Comparison of ENCODE assay signal across 13 cellular contexts in genomic region chr12:58309806-58310205, GRCh38.
A peak's percentile ranks its signal among the peaks of the same experiment; 100 is the strongest.
DNase-seq lines count a peak whose midpoint lies in the region; ATAC-seq and TF ChIP-seq lines count a peak whose summit lies in the region.
"Had no signal": no experiment of that assay in that cellular context is flagged by ENCODE, and none has a peak within 500 bp of the region (broad histone marks: within the 10 kb centered on the region; RNA-seq: fewer than 3 reads in every experiment).

No MANE protein-coding gene starts in this region.

- POLR2A ChIA-PET in PC-3 (lab: Charles Lee; ENCODE audit: unreplicated experiment) (no interaction called here), HEK293T (lab: Yijun Ruan, JAX) (no interaction called here), T-cell (lab: Charles Lee) (no interaction called here)

- intact Hi-C loops in PC-3 (cut with micrococcal nuclease) = no loop called here

- no peak overlapping the region for H3K4me3 ChIP-seq in PC-3 (ENCODE audit: low read length)
- H3K4me3 ChIP-seq in hepatocyte = no peak overlapping the region
- H3K4me3 ChIP-seq: upper lobe of left lung had no signal

- in situ Hi-C loops in ACHN (cut with HindIII; ENCODE audit: low pct_ligation_motif_present, low pct_unique_long_range_greater_than_20kb, low sequenced_read_pairs) = no loop called here

- peak overlapping the region; percentile 94 for H3K27ac ChIP-seq in PC-3 (ENCODE audit: low read length)
- peak overlapping the region; percentile 27 for H3K27ac ChIP-seq in hepatocyte
- H3K27ac ChIP-seq: upper lobe of left lung had no signal

- H3K36me3 Mint-ChIP-seq in T-cell = no peaks in the 10 kb centered on the region

- no peaks in the 10 kb centered on the region for H4K20me1 ChIP-seq in PC-3 (ENCODE audit: low read length)
- no peaks in the 10 kb centered on the region for H4K20me1 ChIP-seq in hepatocyte (ENCODE audit: insufficient read depth, poor library complexity, severe bottlenecking)

- no peaks in the 10 kb centered on the region for H3K36me3 ChIP-seq in PC-3 (ENCODE audit: low read depth, low read length)
- H3K36me3 ChIP-seq in hepatocyte (replicated peaks; ENCODE audit: insufficient read depth, low read depth) = no peaks in the 10 kb centered on the region
- H3K36me3 ChIP-seq: upper lobe of left lung had no signal

- peaks cover 43% of the 10 kb centered on the region for H3K4me1 ChIP-seq in PC-3 (ENCODE audit: insufficient read depth, low read length)
- H3K4me1 ChIP-seq in hepatocyte (ENCODE audit: insufficient read depth) = peaks cover 6% of the 10 kb centered on the region
- H3K4me1 ChIP-seq: upper lobe of left lung had no signal

- H3K27ac Mint-ChIP-seq in T-cell = no peak overlapping the region
- H3K27ac Mint-ChIP-seq: activated CD4-positive, alpha-beta T cell treated with anti-CD3 and anti-CD28 coated beads, Interleukin-2, amount 10 ng/mL, durations not matched to agents 24 days and 14 days; T-helper 17 cell had no signal

- H3K79me2 ChIP-seq in PC-3 (ENCODE audit: low read length) (no peaks in the 10 kb centered on the region), hepatocyte (no peaks in the 10 kb centered on the region)

- peaks cover 0 to 7% (median 5%) of the 10 kb centered on the region in 3 donors for H3K9me3 Mint-ChIP-seq in T-cell
- H3K9me3 Mint-ChIP-seq: activated CD4-positive, alpha-beta T cell treated with anti-CD3 and anti-CD28 coated beads, Interleukin-2, amount 10 ng/mL, durations not matched to agents 24 days and 14 days had no signal

- H3K27me3 Mint-ChIP-seq in T-cell = peaks cover 1 to 9% of the 10 kb centered on the region in 2 donors
- H3K27me3 Mint-ChIP-seq: activated CD4-positive, alpha-beta T cell treated with anti-CD3 and anti-CD28 coated beads, Interleukin-2, amount 10 ng/mL, durations not matched to agents 24 days and 14 days had no signal

- H3K9ac ChIP-seq in PC-3 (ENCODE audit: low read length) = peak overlapping the region; percentile 55

- H2AFZ ChIP-seq in PC-3 (ENCODE audit: low read length) = no peak overlapping the region
- H2AFZ ChIP-seq in hepatocyte = no peak overlapping the region

- CTCF ChIA-PET in PC-3 (lab: Charles Lee) (no interaction called here), HEK293T (lab: Yijun Ruan, JAX) (no interaction called here), T-cell (lab: Charles Lee) (no interaction called here)

- 91% methylated on average over 4 of the region's 4 CpGs for WGBS in hepatocyte (ENCODE audit: low lambda C conversion rate, missing lambda C conversion rate)

- peak overlapping the region; percentile 64 for H3K4me2 ChIP-seq in PC-3 (ENCODE audit: low read length)
- H3K4me2 ChIP-seq in hepatocyte = no peak overlapping the region

- no peaks in the 10 kb centered on the region for H3K9me2 ChIP-seq in PC-3 (replicated peaks; ENCODE audit: low read length)
- no peaks in the 10 kb centered on the region for H3K9me2 ChIP-seq in hepatocyte (replicated peaks; ENCODE audit: insufficient read depth)

- peak; percentile 48 for ATAC-seq in GM19372 (IDR thresholded peaks at IDR 0.05; ENCODE audit: low read depth, unreplicated experiment)
- ATAC-seq in PC-3 = no peak
- no peak for ATAC-seq in T-cell (replicated peaks in 1 of 4)
- ATAC-seq: T-helper 17 cell had no signal

- TF ChIP-seq CTCF in PC-3 (conservative IDR thresholded peaks at IDR 0.05; ENCODE audit: low read depth, low read length) = no peak
- no peak for TF ChIP-seq CTCF in hepatocyte (IDR thresholded peaks at IDR 0.05; ENCODE audit: poor library complexity)

- peak; percentile 64 for DNase-seq in ACHN
- peak; percentile 43 for DNase-seq in PC-3
- DNase-seq in hepatocyte (ENCODE audit: low spot score) = no peak
- DNase-seq in HEK293T (ENCODE audit: extremely low spot score) = no peak
- DNase-seq in KG1 (lab: John Stamatoyannopoulos, UW) = no peak
- DNase-seq in T-cell = no peak
- no peak for DNase-seq in anterior cingulate cortex (lab: John Stamatoyannopoulos, UW)
- DNase-seq: activated CD4-positive, alpha-beta T cell treated with anti-CD3 and anti-CD28 coated beads, Interleukin-2, amount 10 ng/mL, durations not matched to agents 24 days and 14 days; NCI-H446 treated with DMSO at 0.1 percent for 48 hours; stimulated activated CD8-positive, alpha-beta memory T cell treated with anti-CD3 and anti-CD28 coated beads, Interleukin-4, amount 100 ng/mL, for 48 hours; T-helper 17 cell; upper lobe of left lung had no signal

- H3K9me3 ChIP-seq in PC-3 (ENCODE audit: low read length) = no peaks in the 10 kb centered on the region
- no peaks in the 10 kb centered on the region for H3K9me3 ChIP-seq in hepatocyte (ENCODE audit: low read depth)
- H3K9me3 ChIP-seq: upper lobe of left lung had no signal

- H3F3A ChIP-seq in PC-3 (ENCODE audit: low read length, unreplicated experiment) = peaks cover 14% of the 10 kb centered on the region

- no peaks in the 10 kb centered on the region for H3K4me1 Mint-ChIP-seq in T-cell
- H3K4me1 Mint-ChIP-seq: activated CD4-positive, alpha-beta T cell treated with anti-CD3 and anti-CD28 coated beads, Interleukin-2, amount 10 ng/mL, durations not matched to agents 24 days and 14 days; T-helper 17 cell had no signal

- no TSS peak for BruUV-seq in PC-3 (replicated peaks; lab: Mats Ljungman, UMichigan)

- H3K27me3 ChIP-seq in PC-3 (ENCODE audit: low read length) (no peaks in the 10 kb centered on the region), hepatocyte (no peaks in the 10 kb centered on the region)
- H3K27me3 ChIP-seq: upper lobe of left lung had no signal

- H3K4me3 Mint-ChIP-seq in T-cell = no peak overlapping the region
- H3K4me3 Mint-ChIP-seq: activated CD4-positive, alpha-beta T cell treated with anti-CD3 and anti-CD28 coated beads, Interleukin-2, amount 10 ng/mL, durations not matched to agents 24 days and 14 days; T-helper 17 cell had no signal

TF ChIP-seq in HEK293T, 16 proteins besides CTCF, POLR2A, EP300 and RAD21:
- no peak for TF ChIP-seq FOXK2 (IDR thresholded peaks at IDR 0.05)
- no peak for TF ChIP-seq FOXM1 (IDR thresholded peaks at IDR 0.05; ENCODE audit: borderline replicate concordance)
- TF ChIP-seq FOXA1 (IDR thresholded peaks at IDR 0.05) = no peak
- TF ChIP-seq CTBP1 (IDR thresholded peaks at IDR 0.05; ENCODE audit: borderline replicate concordance) = no peak
- no peak for TF ChIP-seq L3MBTL2 (conservative IDR thresholded peaks at IDR 0.05)
- no peak for TF ChIP-seq TARDBP (IDR thresholded peaks at IDR 0.05)
TF ChIP-seq in HEK293T: peak in this region for 0.

Comparison
In these comparisons a context has a peak if more than half of its experiments do, and no peak if none do; other contexts are left out.
1. DNase-seq: peak in ACHN (single experiment) and PC-3 (single experiment); none in hepatocyte (single experiment), HEK293T (single experiment), KG1 (single experiment), T-cell (0 of 34) and anterior cingulate cortex (0 of 58).